1 cellular context compared by ENCODE assay signal in the genomic region with DNA sequence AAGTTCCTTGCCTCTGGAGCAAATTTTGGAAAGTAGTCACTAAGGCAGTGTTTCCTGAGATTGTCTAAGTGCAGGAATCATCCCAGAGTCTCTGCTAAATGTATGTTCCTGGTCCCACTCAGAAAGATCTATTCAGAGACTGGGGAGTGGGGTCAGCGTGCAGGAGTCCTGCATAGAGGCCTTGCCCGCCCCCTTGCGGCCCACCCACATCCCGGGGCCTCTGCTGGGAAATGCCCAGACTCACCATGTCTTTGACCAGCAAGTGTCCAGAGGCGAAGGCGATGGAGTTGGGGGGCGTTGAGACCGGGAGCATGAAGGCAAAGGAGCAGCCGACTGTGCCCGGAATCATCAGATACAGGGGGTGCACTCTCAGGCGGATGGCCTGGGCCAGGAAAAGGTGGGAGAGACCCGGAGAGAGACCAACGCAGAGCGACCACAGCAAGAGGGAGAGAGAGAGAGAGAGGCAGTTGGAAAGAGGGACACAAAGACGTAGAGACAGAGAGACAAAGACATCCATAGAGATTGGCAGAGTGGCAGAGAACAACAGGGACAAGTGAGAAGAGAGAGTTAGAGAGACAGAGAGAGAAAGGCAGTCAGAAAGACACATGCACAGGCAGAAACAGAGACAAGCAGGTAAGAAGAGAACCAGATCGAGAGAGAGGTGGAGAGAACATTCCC.
TF ChIP-seq lines count a peak whose summit lies in the region.

No MANE protein-coding gene starts in this region.

TF ChIP-seq in SK-N-SH, 30 proteins besides CTCF, POLR2A, EP300 and RAD21 (continued from another document):
- TF ChIP-seq, protein P1, sequence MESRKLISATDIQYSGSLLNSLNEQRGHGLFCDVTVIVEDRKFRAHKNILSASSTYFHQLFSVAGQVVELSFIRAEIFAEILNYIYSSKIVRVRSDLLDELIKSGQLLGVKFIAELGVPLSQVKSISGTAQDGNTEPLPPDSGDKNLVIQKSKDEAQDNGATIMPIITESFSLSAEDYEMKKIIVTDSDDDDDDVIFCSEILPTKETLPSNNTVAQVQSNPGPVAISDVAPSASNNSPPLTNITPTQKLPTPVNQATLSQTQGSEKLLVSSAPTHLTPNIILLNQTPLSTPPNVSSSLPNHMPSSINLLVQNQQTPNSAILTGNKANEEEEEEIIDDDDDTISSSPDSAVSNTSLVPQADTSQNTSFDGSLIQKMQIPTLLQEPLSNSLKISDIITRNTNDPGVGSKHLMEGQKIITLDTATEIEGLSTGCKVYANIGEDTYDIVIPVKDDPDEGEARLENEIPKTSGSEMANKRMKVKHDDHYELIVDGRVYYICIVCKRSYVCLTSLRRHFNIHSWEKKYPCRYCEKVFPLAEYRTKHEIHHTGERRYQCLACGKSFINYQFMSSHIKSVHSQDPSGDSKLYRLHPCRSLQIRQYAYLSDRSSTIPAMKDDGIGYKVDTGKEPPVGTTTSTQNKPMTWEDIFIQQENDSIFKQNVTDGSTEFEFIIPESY (IDR thresholded peaks at IDR 0.05; ENCODE audit: borderline replicate concordance, low read depth): no peak
- TF ChIP-seq TAF1 (IDR thresholded peaks at IDR 0.05; ENCODE audit: borderline replicate concordance, low read depth, low read length) (no peak), RCOR1 (IDR thresholded peaks at IDR 0.05; ENCODE audit: low read length) (no peak), SMC3 (IDR thresholded peaks at IDR 0.05; ENCODE audit: low read depth, low read length) (no peak), FOSL2 (IDR thresholded peaks at IDR 0.05; ENCODE audit: borderline replicate concordance, low read depth) (no peak), CHD2 (IDR thresholded peaks at IDR 0.05; ENCODE audit: low read length, partially characterized antibody) (no peak)
- TF ChIP-seq, protein P2, sequence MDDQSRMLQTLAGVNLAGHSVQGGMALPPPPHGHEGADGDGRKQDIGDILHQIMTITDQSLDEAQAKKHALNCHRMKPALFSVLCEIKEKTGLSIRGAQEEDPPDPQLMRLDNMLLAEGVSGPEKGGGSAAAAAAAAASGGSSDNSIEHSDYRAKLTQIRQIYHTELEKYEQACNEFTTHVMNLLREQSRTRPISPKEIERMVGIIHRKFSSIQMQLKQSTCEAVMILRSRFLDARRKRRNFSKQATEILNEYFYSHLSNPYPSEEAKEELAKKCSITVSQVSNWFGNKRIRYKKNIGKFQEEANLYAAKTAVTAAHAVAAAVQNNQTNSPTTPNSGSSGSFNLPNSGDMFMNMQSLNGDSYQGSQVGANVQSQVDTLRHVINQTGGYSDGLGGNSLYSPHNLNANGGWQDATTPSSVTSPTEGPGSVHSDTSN (IDR thresholded peaks at IDR 0.05): no peak
- TF ChIP-seq, protein P3, sequence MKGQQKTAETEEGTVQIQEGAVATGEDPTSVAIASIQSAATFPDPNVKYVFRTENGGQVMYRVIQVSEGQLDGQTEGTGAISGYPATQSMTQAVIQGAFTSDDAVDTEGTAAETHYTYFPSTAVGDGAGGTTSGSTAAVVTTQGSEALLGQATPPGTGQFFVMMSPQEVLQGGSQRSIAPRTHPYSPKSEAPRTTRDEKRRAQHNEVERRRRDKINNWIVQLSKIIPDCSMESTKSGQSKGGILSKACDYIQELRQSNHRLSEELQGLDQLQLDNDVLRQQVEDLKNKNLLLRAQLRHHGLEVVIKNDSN (IDR thresholded peaks at IDR 0.05; ENCODE audit: borderline replicate concordance, low read depth): no peak
TF ChIP-seq in SK-N-SH: peak in this region for 0.
